In the genomic region with DNA sequence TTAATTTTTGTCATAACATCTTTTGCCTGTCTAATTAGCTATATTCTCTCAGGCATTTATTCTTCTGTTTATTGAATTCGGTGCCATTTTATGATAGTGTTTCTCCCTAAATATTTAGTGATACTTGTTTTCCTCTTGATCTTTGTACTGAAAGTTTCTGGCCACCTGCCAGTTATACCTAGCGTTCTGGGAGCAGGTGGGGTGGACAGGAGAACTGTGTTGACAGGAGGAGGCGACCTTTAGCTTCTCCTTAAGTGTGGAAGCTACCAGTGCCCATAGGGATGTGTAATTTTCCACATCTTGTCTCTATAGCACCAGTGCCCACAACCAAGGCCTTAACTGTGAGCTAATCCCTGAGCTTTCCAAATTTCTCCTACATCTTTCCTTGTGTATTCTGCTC, we compare ENCODE assay signal across 2 cellular contexts.
TF ChIP-seq lines count a peak whose summit lies in the region.

No MANE protein-coding gene starts in this region.

TF ChIP-seq in HCT116, 20 proteins besides CTCF, POLR2A, EP300 and RAD21:
- no peak for TF ChIP-seq SP1 (IDR thresholded peaks at IDR 0.05; ENCODE audit: low read depth)
- TF ChIP-seq, protein P1, sequence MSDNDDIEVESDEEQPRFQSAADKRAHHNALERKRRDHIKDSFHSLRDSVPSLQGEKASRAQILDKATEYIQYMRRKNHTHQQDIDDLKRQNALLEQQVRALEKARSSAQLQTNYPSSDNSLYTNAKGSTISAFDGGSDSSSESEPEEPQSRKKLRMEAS (IDR thresholded peaks at IDR 0.05), result no peak
- TF ChIP-seq, protein P2, sequence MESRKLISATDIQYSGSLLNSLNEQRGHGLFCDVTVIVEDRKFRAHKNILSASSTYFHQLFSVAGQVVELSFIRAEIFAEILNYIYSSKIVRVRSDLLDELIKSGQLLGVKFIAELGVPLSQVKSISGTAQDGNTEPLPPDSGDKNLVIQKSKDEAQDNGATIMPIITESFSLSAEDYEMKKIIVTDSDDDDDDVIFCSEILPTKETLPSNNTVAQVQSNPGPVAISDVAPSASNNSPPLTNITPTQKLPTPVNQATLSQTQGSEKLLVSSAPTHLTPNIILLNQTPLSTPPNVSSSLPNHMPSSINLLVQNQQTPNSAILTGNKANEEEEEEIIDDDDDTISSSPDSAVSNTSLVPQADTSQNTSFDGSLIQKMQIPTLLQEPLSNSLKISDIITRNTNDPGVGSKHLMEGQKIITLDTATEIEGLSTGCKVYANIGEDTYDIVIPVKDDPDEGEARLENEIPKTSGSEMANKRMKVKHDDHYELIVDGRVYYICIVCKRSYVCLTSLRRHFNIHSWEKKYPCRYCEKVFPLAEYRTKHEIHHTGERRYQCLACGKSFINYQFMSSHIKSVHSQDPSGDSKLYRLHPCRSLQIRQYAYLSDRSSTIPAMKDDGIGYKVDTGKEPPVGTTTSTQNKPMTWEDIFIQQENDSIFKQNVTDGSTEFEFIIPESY (IDR thresholded peaks at IDR 0.05; ENCODE audit: extremely low read depth, insufficient replicate concordance, low read length), result no peak
- TF ChIP-seq YY1 (IDR thresholded peaks at IDR 0.05; ENCODE audit: extremely low read depth, insufficient replicate concordance, low read depth, low read length), result no peak
- no peak for TF ChIP-seq TCF7L2 (IDR thresholded peaks at IDR 0.05; ENCODE audit: borderline replicate concordance, extremely low read depth, insufficient read depth, insufficient read length)
- TF ChIP-seq POLR2AphosphoS5 (IDR thresholded peaks at IDR 0.05; ENCODE audit: low read depth, low read length), result no peak
- TF ChIP-seq SIN3A (IDR thresholded peaks at IDR 0.05; ENCODE audit: low read depth), result no peak
- no peak for TF ChIP-seq ZNF274 (IDR thresholded peaks at IDR 0.05; ENCODE audit: low read depth, low read length)
- TF ChIP-seq EZH2phosphoT487 (IDR thresholded peaks at IDR 0.05; ENCODE audit: borderline replicate concordance), result no peak
- no peak for TF ChIP-seq CBX3 (IDR thresholded peaks at IDR 0.05; ENCODE audit: low read depth)
- TF ChIP-seq EGR1 (IDR thresholded peaks at IDR 0.05; ENCODE audit: low read depth), result no peak
- no peak for TF ChIP-seq CEBPB (IDR thresholded peaks at IDR 0.05; ENCODE audit: low read depth)
- no peak for TF ChIP-seq SRF (IDR thresholded peaks at IDR 0.05; ENCODE audit: low read depth)
- no peak for TF ChIP-seq EZH2 (IDR thresholded peaks at IDR 0.05)
- no peak for TF ChIP-seq FOSL1 (IDR thresholded peaks at IDR 0.05; ENCODE audit: low read depth)
- TF ChIP-seq ZFX (IDR thresholded peaks at IDR 0.05), result no peak
- no peak for TF ChIP-seq ATF3 (IDR thresholded peaks at IDR 0.05)

TF ChIP-seq in HepG2, 621 proteins besides CTCF, POLR2A, EP300 and RAD21 (continues in another document):
- TF ChIP-seq, protein P3, sequence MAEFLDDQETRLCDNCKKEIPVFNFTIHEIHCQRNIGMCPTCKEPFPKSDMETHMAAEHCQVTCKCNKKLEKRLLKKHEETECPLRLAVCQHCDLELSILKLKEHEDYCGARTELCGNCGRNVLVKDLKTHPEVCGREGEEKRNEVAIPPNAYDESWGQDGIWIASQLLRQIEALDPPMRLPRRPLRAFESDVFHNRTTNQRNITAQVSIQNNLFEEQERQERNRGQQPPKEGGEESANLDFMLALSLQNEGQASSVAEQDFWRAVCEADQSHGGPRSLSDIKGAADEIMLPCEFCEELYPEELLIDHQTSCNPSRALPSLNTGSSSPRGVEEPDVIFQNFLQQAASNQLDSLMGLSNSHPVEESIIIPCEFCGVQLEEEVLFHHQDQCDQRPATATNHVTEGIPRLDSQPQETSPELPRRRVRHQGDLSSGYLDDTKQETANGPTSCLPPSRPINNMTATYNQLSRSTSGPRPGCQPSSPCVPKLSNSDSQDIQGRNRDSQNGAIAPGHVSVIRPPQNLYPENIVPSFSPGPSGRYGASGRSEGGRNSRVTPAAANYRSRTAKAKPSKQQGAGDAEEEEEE (CRISPR knock-in tag; IDR thresholded peaks at IDR 0.05; ENCODE audit: borderline replicate concordance), result no peak
- TF ChIP-seq KMT2A (CRISPR knock-in tag; IDR thresholded peaks at IDR 0.05), result no peak
- TF ChIP-seq HNF4A (CRISPR knock-in tag; IDR thresholded peaks at IDR 0.05), result 0 out of 2 replicates have a peak, but pooled peaks have one; percentile 13
- TF ChIP-seq ZNF780A (CRISPR knock-in tag; IDR thresholded peaks at IDR 0.05), result no peak
- TF ChIP-seq MEIS1 (CRISPR knock-in tag; IDR thresholded peaks at IDR 0.05; ENCODE audit: borderline replicate concordance), result no peak
- TF ChIP-seq ZNF430 (CRISPR knock-in tag; IDR thresholded peaks at IDR 0.05), result no peak
- TF ChIP-seq HIVEP1 (CRISPR knock-in tag; IDR thresholded peaks at IDR 0.05), result no peak
- TF ChIP-seq HMGXB3 (CRISPR knock-in tag; IDR thresholded peaks at IDR 0.05; ENCODE audit: borderline replicate concordance), result no peak
- no peak for TF ChIP-seq FOXP1 (IDR thresholded peaks at IDR 0.05)
- no peak for TF ChIP-seq FOXP1 (CRISPR knock-in tag; IDR thresholded peaks at IDR 0.05)
- 0 out of 2 replicates have a peak, but pooled peaks have one; percentile 28 for TF ChIP-seq THAP11 (CRISPR knock-in tag; IDR thresholded peaks at IDR 0.05)
- no peak for TF ChIP-seq ZBTB49 (CRISPR knock-in tag; IDR thresholded peaks at IDR 0.05; ENCODE audit: borderline replicate concordance)
- TF ChIP-seq MIER2 (CRISPR knock-in tag; IDR thresholded peaks at IDR 0.05), result no peak
- TF ChIP-seq, protein P4, sequence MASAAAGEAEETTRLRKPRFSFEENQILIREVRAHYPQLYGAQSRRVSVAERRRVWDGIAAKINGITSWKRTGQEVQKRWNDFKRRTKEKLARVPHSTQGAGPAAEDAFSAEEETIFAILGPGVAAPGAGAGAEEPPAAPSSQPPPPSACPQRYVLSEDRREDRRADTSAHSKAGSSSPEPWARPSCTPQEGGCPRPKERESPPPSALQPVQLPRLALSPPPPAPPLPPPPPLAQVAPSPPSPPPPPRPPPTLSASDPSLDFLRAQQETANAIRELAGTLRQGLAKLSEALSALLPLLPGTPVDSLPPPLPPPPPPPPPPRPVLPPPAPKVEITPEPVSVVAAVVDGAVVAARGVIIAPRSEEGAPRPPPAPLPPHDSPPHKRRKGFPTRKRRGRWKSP (CRISPR knock-in tag; IDR thresholded peaks at IDR 0.05), result no peak
- TF ChIP-seq ZEB1 (IDR thresholded peaks at IDR 0.05; ENCODE audit: insufficient replicate concordance, low read depth), result peak; percentile 72
- TF ChIP-seq FOXA1 (IDR thresholded peaks at IDR 0.05), result no peak
- TF ChIP-seq FOXA1 (CRISPR knock-in tag; IDR thresholded peaks at IDR 0.05), result peak; percentile 56; the same call in 1 of the 2 replicates
- TF ChIP-seq ZNF644 (CRISPR knock-in tag; IDR thresholded peaks at IDR 0.05; ENCODE audit: low read depth), result peak; percentile 50; the same call in 1 of the 2 replicates
- TF ChIP-seq ZNF460 (CRISPR knock-in tag; IDR thresholded peaks at IDR 0.05; ENCODE audit: borderline replicate concordance), result peak; percentile 80; the same call in 1 of the 2 replicates
- TF ChIP-seq, protein P2 (CRISPR knock-in tag; IDR thresholded peaks at IDR 0.05), result 0 out of 2 replicates have a peak, but pooled peaks have one; percentile 20
- no peak for TF ChIP-seq ZNF629 (CRISPR knock-in tag; conservative IDR thresholded peaks at IDR 0.05)
- no peak for TF ChIP-seq ZNF737 (CRISPR knock-in tag; IDR thresholded peaks at IDR 0.05; ENCODE audit: borderline replicate concordance)
- peak; percentile 38; the same call in 1 of the 2 replicates for TF ChIP-seq STAG1 (CRISPR knock-in tag; IDR thresholded peaks at IDR 0.05)
- no peak for TF ChIP-seq ZNF30 (CRISPR knock-in tag; IDR thresholded peaks at IDR 0.05)
- no peak for TF ChIP-seq RFXAP (CRISPR knock-in tag; IDR thresholded peaks at IDR 0.05; ENCODE audit: borderline replicate concordance)
- TF ChIP-seq, protein P5, sequence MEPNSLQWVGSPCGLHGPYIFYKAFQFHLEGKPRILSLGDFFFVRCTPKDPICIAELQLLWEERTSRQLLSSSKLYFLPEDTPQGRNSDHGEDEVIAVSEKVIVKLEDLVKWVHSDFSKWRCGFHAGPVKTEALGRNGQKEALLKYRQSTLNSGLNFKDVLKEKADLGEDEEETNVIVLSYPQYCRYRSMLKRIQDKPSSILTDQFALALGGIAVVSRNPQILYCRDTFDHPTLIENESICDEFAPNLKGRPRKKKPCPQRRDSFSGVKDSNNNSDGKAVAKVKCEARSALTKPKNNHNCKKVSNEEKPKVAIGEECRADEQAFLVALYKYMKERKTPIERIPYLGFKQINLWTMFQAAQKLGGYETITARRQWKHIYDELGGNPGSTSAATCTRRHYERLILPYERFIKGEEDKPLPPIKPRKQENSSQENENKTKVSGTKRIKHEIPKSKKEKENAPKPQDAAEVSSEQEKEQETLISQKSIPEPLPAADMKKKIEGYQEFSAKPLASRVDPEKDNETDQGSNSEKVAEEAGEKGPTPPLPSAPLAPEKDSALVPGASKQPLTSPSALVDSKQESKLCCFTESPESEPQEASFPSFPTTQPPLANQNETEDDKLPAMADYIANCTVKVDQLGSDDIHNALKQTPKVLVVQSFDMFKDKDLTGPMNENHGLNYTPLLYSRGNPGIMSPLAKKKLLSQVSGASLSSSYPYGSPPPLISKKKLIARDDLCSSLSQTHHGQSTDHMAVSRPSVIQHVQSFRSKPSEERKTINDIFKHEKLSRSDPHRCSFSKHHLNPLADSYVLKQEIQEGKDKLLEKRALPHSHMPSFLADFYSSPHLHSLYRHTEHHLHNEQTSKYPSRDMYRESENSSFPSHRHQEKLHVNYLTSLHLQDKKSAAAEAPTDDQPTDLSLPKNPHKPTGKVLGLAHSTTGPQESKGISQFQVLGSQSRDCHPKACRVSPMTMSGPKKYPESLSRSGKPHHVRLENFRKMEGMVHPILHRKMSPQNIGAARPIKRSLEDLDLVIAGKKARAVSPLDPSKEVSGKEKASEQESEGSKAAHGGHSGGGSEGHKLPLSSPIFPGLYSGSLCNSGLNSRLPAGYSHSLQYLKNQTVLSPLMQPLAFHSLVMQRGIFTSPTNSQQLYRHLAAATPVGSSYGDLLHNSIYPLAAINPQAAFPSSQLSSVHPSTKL (CRISPR knock-in tag; IDR thresholded peaks at IDR 0.05), result 0 out of 2 replicates have a peak, but pooled peaks have one; percentile 14
- no peak for TF ChIP-seq NFE2L1 (CRISPR knock-in tag; IDR thresholded peaks at IDR 0.05; ENCODE audit: borderline replicate concordance)
- TF ChIP-seq NFIC (IDR thresholded peaks at IDR 0.05; ENCODE audit: low read length), result 0 out of 2 replicates have a peak, but pooled peaks have one; percentile 35
